35 cellular contexts compared by ENCODE assay signal in genomic region chr4:55002431-55002830, GRCh38.
"Had no signal": no experiment of that assay in that cellular context is flagged by ENCODE, and none has a peak within 500 bp of the region (broad histone marks: within the 10 kb centered on the region; RNA-seq: fewer than 3 reads in every experiment).

No MANE protein-coding gene starts in this region.

- H3K9me3 ChIP-seq: adrenal gland, ascending aorta, breast epithelium, gastrocnemius medialis, heart left ventricle had no signal

- H3K4me1 Mint-ChIP-seq: activated CD4-positive, alpha-beta T cell treated with anti-CD3 and anti-CD28 coated beads for 36 hours; activated CD4-positive, alpha-beta T cell treated with anti-CD3 and anti-CD28 coated beads, Interleukin-2, amount 10 ng/mL, durations not matched to agents 24 days and 14 days; activated CD8-positive, alpha-beta memory T cell treated with anti-CD3 and anti-CD28 coated beads, Interleukin-2, amount 10 ng/mL, durations not matched to agents 7 days and 5 days; activated naive CD4-positive, alpha-beta T cell treated with anti-CD3 and anti-CD28 coated beads, Interleukin-2, amount 50 U/mL, for 24 hours; activated naive CD8-positive, alpha-beta T cell treated with anti-CD3 and anti-CD28 coated beads for 36 hours; activated naive CD8-positive, alpha-beta T cell treated with anti-CD3 and anti-CD28 coated beads, Interleukin-2, amount 50 U/mL, for 24 hours; activated T-helper 17 cell treated with anti-CD3 and anti-CD28 coated beads, Interleukin-2, amount 50 U/mL, for 72 hours; brain; central memory CD8-positive, alpha-beta T cell; T-helper 17 cell had no signal

- H3K27ac Mint-ChIP-seq: activated CD4-positive, alpha-beta memory T cell treated with anti-CD3 and anti-CD28 coated beads for 36 hours; activated CD4-positive, alpha-beta T cell treated with anti-CD3 and anti-CD28 coated beads for 36 hours; activated CD4-positive, alpha-beta T cell treated with anti-CD3 and anti-CD28 coated beads, Interleukin-2, amount 10 ng/mL, durations not matched to agents 24 days and 14 days; activated CD8-positive, alpha-beta memory T cell treated with anti-CD3 and anti-CD28 coated beads, Interleukin-2, amount 10 ng/mL, durations not matched to agents 7 days and 5 days; activated CD8-positive, alpha-beta T cell treated with anti-CD3 and anti-CD28 coated beads, Interleukin-2, amount 10 ng/mL, durations not matched to agents 7 days and 5 days; activated naive CD4-positive, alpha-beta T cell treated with anti-CD3 and anti-CD28 coated beads for 36 hours; activated naive CD4-positive, alpha-beta T cell treated with anti-CD3 and anti-CD28 coated beads, Interleukin-2, amount 50 U/mL, for 24 hours; activated naive CD8-positive, alpha-beta T cell treated with anti-CD3 and anti-CD28 coated beads for 36 hours; activated naive CD8-positive, alpha-beta T cell treated with anti-CD3 and anti-CD28 coated beads, Interleukin-2, amount 50 U/mL, for 24 hours; activated T-cell treated with anti-CD3 and anti-CD28 coated beads, Interleukin-2, amount 50 U/mL, for 24 hours; activated T-helper 17 cell treated with anti-CD3 and anti-CD28 coated beads, Interleukin-2, amount 50 U/mL, for 72 hours; dendritic cell treated with granulocyte-macrophage colony-stimulating factor and Interleukin-4, amounts not matched to agents 40 ng/mL and 50 ng/mL, for 4 days; endodermal cell; T-helper 17 cell; T-helper 2 cell treated with Interferon-gamma antibody and Interleukin-4, amounts not matched to agents 5 μg/mL and 100 μg/mL, for 36 hours had no signal

- H3K36me3 ChIP-seq: adrenal gland, ascending aorta, breast epithelium, esophagus muscularis mucosa, gastrocnemius medialis, heart left ventricle had no signal

- H3K27me3 ChIP-seq: adrenal gland, ascending aorta, breast epithelium, esophagus muscularis mucosa, gastrocnemius medialis, heart left ventricle had no signal

- ATAC-seq: activated CD4-positive, alpha-beta T cell treated with anti-CD3 and anti-CD28 coated beads for 36 hours; activated CD8-positive, alpha-beta memory T cell treated with anti-CD3 and anti-CD28 coated beads, Interleukin-2, amount 10 ng/mL, durations not matched to agents 7 days and 5 days; activated CD8-positive, alpha-beta T cell treated with anti-CD3 and anti-CD28 coated beads, Interleukin-2, amount 10 ng/mL, durations not matched to agents 7 days and 5 days; activated naive CD8-positive, alpha-beta T cell treated with anti-CD3 and anti-CD28 coated beads, Interleukin-2, amount 50 U/mL, for 24 hours; activated T-helper 17 cell treated with anti-CD3 and anti-CD28 coated beads, Interleukin-2, amount 50 U/mL, for 72 hours; foreskin keratinocyte; gastrocnemius medialis; heart left ventricle; T-helper 17 cell had no signal

- H3K27me3 Mint-ChIP-seq: activated CD8-positive, alpha-beta memory T cell treated with anti-CD3 and anti-CD28 coated beads, Interleukin-2, amount 10 ng/mL, durations not matched to agents 7 days and 5 days; central memory CD8-positive, alpha-beta T cell; dendritic cell treated with granulocyte-macrophage colony-stimulating factor and Interleukin-4, amounts not matched to agents 40 ng/mL and 50 ng/mL, for 4 days; T-helper 17 cell had no signal

- H3K36me3 Mint-ChIP-seq: activated CD4-positive, alpha-beta memory T cell treated with anti-CD3 and anti-CD28 coated beads for 36 hours; activated CD8-positive, alpha-beta memory T cell treated with anti-CD3 and anti-CD28 coated beads, Interleukin-2, amount 10 ng/mL, durations not matched to agents 7 days and 5 days; activated naive CD4-positive, alpha-beta T cell treated with anti-CD3 and anti-CD28 coated beads, Interleukin-2, amount 50 U/mL, for 24 hours; activated naive CD8-positive, alpha-beta T cell treated with anti-CD3 and anti-CD28 coated beads for 36 hours; brain had no signal

- H3K4me1 ChIP-seq: adrenal gland, breast epithelium, foreskin keratinocyte had no signal

- H3K4me3 ChIP-seq: adrenal gland, ascending aorta, breast epithelium, coronary artery, dorsolateral prefrontal cortex, esophagus muscularis mucosa, gastrocnemius medialis, heart left ventricle had no signal

- DNase-seq: activated CD4-positive, alpha-beta memory T cell treated with anti-CD3 and anti-CD28 coated beads for 36 hours; activated CD4-positive, alpha-beta T cell treated with anti-CD3 and anti-CD28 coated beads for 36 hours; activated CD4-positive, alpha-beta T cell treated with anti-CD3 and anti-CD28 coated beads, Interleukin-2, amount 10 ng/mL, durations not matched to agents 24 days and 14 days; activated CD4-positive, CD25-positive, alpha-beta regulatory T cell; activated CD4-positive, CD25-positive, alpha-beta regulatory T cell treated with anti-CD3 and anti-CD28 coated beads, Interleukin-2, amount 50 U/mL, for 72 hours; activated CD8-positive, alpha-beta memory T cell treated with anti-CD3 and anti-CD28 coated beads, Interleukin-2, amount 10 ng/mL, durations not matched to agents 7 days and 5 days; activated CD8-positive, alpha-beta memory T cell treated with anti-CD3 and anti-CD28 coated beads, Interleukin-2, amount 50 U/mL, for 4 hours; activated CD8-positive, alpha-beta T cell treated with anti-CD3 and anti-CD28 coated beads, Interleukin-2, amount 10 ng/mL, durations not matched to agents 7 days and 5 days; activated effector memory CD4-positive, alpha-beta T cell treated with Interleukin-2 at 50 U/mL for 16 hours; activated naive CD4-positive, alpha-beta T cell treated with anti-CD3 and anti-CD28 coated beads for 36 hours; activated naive CD8-positive, alpha-beta T cell treated with anti-CD3 and anti-CD28 coated beads for 36 hours; activated naive CD8-positive, alpha-beta T cell treated with anti-CD3 and anti-CD28 coated beads, Interleukin-2, amount 50 U/mL, for 24 hours; activated T-cell treated with anti-CD3 and anti-CD28 coated beads, Interleukin-2, amount 50 U/mL, for 24 hours; adrenal gland; dorsolateral prefrontal cortex; effector memory CD4-positive, alpha-beta T cell; endodermal cell; erythroblast; gastrocnemius medialis; glutamatergic neuron; heart left ventricle; T-helper 1 cell; T-helper 17 cell; T1000 had no signal

- H3K27ac ChIP-seq: adrenal gland, ascending aorta, breast epithelium, coronary artery, dorsolateral prefrontal cortex, esophagus muscularis mucosa, foreskin keratinocyte, gastrocnemius medialis, heart left ventricle had no signal

- H3K9me3 Mint-ChIP-seq: activated CD4-positive, alpha-beta memory T cell treated with anti-CD3 and anti-CD28 coated beads for 36 hours; activated CD4-positive, alpha-beta T cell treated with anti-CD3 and anti-CD28 coated beads, Interleukin-2, amount 10 ng/mL, durations not matched to agents 24 days and 14 days; activated naive CD4-positive, alpha-beta T cell treated with anti-CD3 and anti-CD28 coated beads for 36 hours; activated naive CD4-positive, alpha-beta T cell treated with anti-CD3 and anti-CD28 coated beads, Interleukin-2, amount 50 U/mL, for 24 hours; activated naive CD8-positive, alpha-beta T cell treated with anti-CD3 and anti-CD28 coated beads for 36 hours; activated naive CD8-positive, alpha-beta T cell treated with anti-CD3 and anti-CD28 coated beads, Interleukin-2, amount 50 U/mL, for 24 hours; activated T-cell treated with anti-CD3 and anti-CD28 coated beads, Interleukin-2, amount 50 U/mL, for 24 hours; activated T-helper 17 cell treated with anti-CD3 and anti-CD28 coated beads, Interleukin-2, amount 50 U/mL, for 72 hours; brain; dendritic cell treated with granulocyte-macrophage colony-stimulating factor and Interleukin-4, amounts not matched to agents 40 ng/mL and 50 ng/mL, for 4 days; endodermal cell; T-helper 2 cell treated with Interferon-gamma antibody and Interleukin-4, amounts not matched to agents 5 μg/mL and 100 μg/mL, for 36 hours had no signal

- H3K4me3 Mint-ChIP-seq: activated CD4-positive, alpha-beta memory T cell treated with anti-CD3 and anti-CD28 coated beads for 36 hours; activated CD4-positive, alpha-beta T cell treated with anti-CD3 and anti-CD28 coated beads for 36 hours; activated CD4-positive, alpha-beta T cell treated with anti-CD3 and anti-CD28 coated beads, Interleukin-2, amount 10 ng/mL, durations not matched to agents 24 days and 14 days; activated CD8-positive, alpha-beta memory T cell treated with anti-CD3 and anti-CD28 coated beads, Interleukin-2, amount 10 ng/mL, durations not matched to agents 7 days and 5 days; activated CD8-positive, alpha-beta T cell treated with anti-CD3 and anti-CD28 coated beads, Interleukin-2, amount 10 ng/mL, durations not matched to agents 7 days and 5 days; activated naive CD4-positive, alpha-beta T cell treated with anti-CD3 and anti-CD28 coated beads for 36 hours; activated naive CD4-positive, alpha-beta T cell treated with anti-CD3 and anti-CD28 coated beads, Interleukin-2, amount 50 U/mL, for 24 hours; activated naive CD8-positive, alpha-beta T cell treated with anti-CD3 and anti-CD28 coated beads for 36 hours; activated naive CD8-positive, alpha-beta T cell treated with anti-CD3 and anti-CD28 coated beads, Interleukin-2, amount 50 U/mL, for 24 hours; activated T-cell treated with anti-CD3 and anti-CD28 coated beads, Interleukin-2, amount 50 U/mL, for 24 hours; activated T-helper 17 cell treated with anti-CD3 and anti-CD28 coated beads, Interleukin-2, amount 50 U/mL, for 72 hours; brain; central memory CD8-positive, alpha-beta T cell; dendritic cell treated with granulocyte-macrophage colony-stimulating factor and Interleukin-4, amounts not matched to agents 40 ng/mL and 50 ng/mL, for 4 days; endodermal cell; T-helper 17 cell; T-helper 2 cell treated with Interferon-gamma antibody and Interleukin-4, amounts not matched to agents 5 μg/mL and 100 μg/mL, for 36 hours had no signal
